In genomic region chr12:90991952-90992465, GRCh38 we compare ENCODE assay signal across 21 cellular contexts. TPM values are rescaled to one million over a fixed set of nuclear protein-coding genes. Genes with fewer than 3 reads are reported as not detected.
DNase-seq lines count a peak whose midpoint lies in the region; TF ChIP-seq lines count a peak whose summit lies in the region.
"Had no signal": no experiment of that assay in that cellular context is flagged by ENCODE, and none has a peak within 500 bp of the region (broad histone marks: within the 10 kb centered on the region; RNA-seq: fewer than 3 reads in every experiment).

No MANE protein-coding gene starts in this region.

- H3K4me1 ChIP-seq in endodermal cell (ENCODE audit: control insufficient read depth, insufficient read depth, low read length) (no peaks in the 10 kb centered on the region), neural progenitor cell (no peaks in the 10 kb centered on the region)
- H3K4me1 ChIP-seq: BLaER1, HAP-1 had no signal

- H3K4me3 Mint-ChIP-seq in endodermal cell (no peak overlapping the region), neural progenitor cell (no peak overlapping the region)
- H3K4me3 Mint-ChIP-seq: CD14-positive monocyte; CD4-positive, alpha-beta memory T cell had no signal

- H3K27ac Mint-ChIP-seq in endodermal cell (no peak overlapping the region), neural progenitor cell (no peak overlapping the region)
- H3K27ac Mint-ChIP-seq: CD14-positive monocyte; CD4-positive, alpha-beta memory T cell had no signal

- DNase-seq in ELF-1 (ENCODE audit: low read depth, low spot score): peak; percentile 41
- DNase-seq in LNCaP clone FGC (ENCODE audit: low read depth): no peak
- DNase-seq in endodermal cell: peak; percentile 66
- DNase-seq in neural progenitor cell (ENCODE audit: low spot score): peak; percentile 27
- DNase-seq in Kasumi-1 (lab: John Stamatoyannopoulos, UW): no peak
- DNase-seq in UCSD-AML1 (lab: John Stamatoyannopoulos, UW; ENCODE audit: unreplicated experiment): no peak
- no peak for DNase-seq in NCI-H2029 treated with DMSO at 0.1 percent for 48 hours (lab: John Stamatoyannopoulos, UW)
- no peak for DNase-seq in DMS53 treated with DMSO at 0.1 percent for 48 hours (lab: John Stamatoyannopoulos, UW; ENCODE audit: unreplicated experiment)
- DNase-seq: 8988T; CD4-positive, alpha-beta memory T cell; DMS153; DMS79 treated with DMSO at 0.1 percent for 48 hours; GM23248 had no signal

- H3K4me3 ChIP-seq in LNCaP clone FGC (ENCODE audit: low read depth, low read length): no peak overlapping the region
- no peak overlapping the region for H3K4me3 ChIP-seq in endodermal cell (ENCODE audit: low read length)
- no peak overlapping the region for H3K4me3 ChIP-seq in neural progenitor cell
- H3K4me3 ChIP-seq: BLaER1, GM23248, HAP-1 had no signal

- TF ChIP-seq CTCF in LNCaP clone FGC (IDR thresholded peaks at IDR 0.05; ENCODE audit: control insufficient read depth, extremely low read depth, insufficient read depth) (0 out of 2 replicates have a peak, but pooled peaks have one; percentile 1), endodermal cell (conservative IDR thresholded peaks at IDR 0.05) (no peak), neural progenitor cell (IDR thresholded peaks at IDR 0.05) (no peak)

- H3F3A ChIP-seq in neural progenitor cell (ENCODE audit: low read depth): no peaks in the 10 kb centered on the region

- H4K20me1 ChIP-seq in neural progenitor cell (ENCODE audit: low read depth): no peaks in the 10 kb centered on the region
- H4K20me1 ChIP-seq: BLaER1 had no signal

- H3K27me3 Mint-ChIP-seq in endodermal cell (ENCODE audit: insufficient read depth): peaks cover 16% of the 10 kb centered on the region
- peaks cover 2% of the 10 kb centered on the region for H3K27me3 Mint-ChIP-seq in neural progenitor cell (ENCODE audit: insufficient read depth, low read depth)
- H3K27me3 Mint-ChIP-seq: CD4-positive, alpha-beta memory T cell had no signal

- H3K9ac ChIP-seq in endodermal cell (ENCODE audit: extremely low read depth, low read length, poor library complexity, severe bottlenecking) (no peak overlapping the region), neural progenitor cell (no peak overlapping the region)
- H3K9ac ChIP-seq: BLaER1, GM23248 had no signal

- H3K27ac ChIP-seq in endodermal cell (ENCODE audit: low read depth, low read length) (no peak overlapping the region), neural progenitor cell (no peak overlapping the region)
- H3K27ac ChIP-seq: BLaER1, GM23248, HL-60 had no signal

- H3K79me2 ChIP-seq in neural progenitor cell (ENCODE audit: low read depth): no peaks in the 10 kb centered on the region

- H3K9me3 Mint-ChIP-seq in endodermal cell (peaks cover 15% of the 10 kb centered on the region), neural progenitor cell (peaks cover 22% of the 10 kb centered on the region)
- H3K9me3 Mint-ChIP-seq: CD14-positive monocyte; CD4-positive, alpha-beta memory T cell had no signal

- WGBS in endodermal cell (ENCODE audit: insufficient coverage in 1 of 2, insufficient read length in 1 of 2), 2 experiments: 84 to 100% methylated on average over 2 to 3 of the region's 3 CpGs

- H3K9me3 ChIP-seq in endodermal cell (ENCODE audit: control insufficient read depth, low read length) (peaks cover 24% of the 10 kb centered on the region), neural progenitor cell (ENCODE audit: low read depth) (no peaks in the 10 kb centered on the region)
- H3K9me3 ChIP-seq: BLaER1, HAP-1 had no signal

- H3K4me2 ChIP-seq in neural progenitor cell: no peak overlapping the region
- H3K4me2 ChIP-seq: BLaER1 had no signal

- H3K4me1 Mint-ChIP-seq in endodermal cell: no peaks in the 10 kb centered on the region
- peaks cover 16% of the 10 kb centered on the region for H3K4me1 Mint-ChIP-seq in neural progenitor cell
- H3K4me1 Mint-ChIP-seq: CD14-positive monocyte; CD4-positive, alpha-beta memory T cell had no signal

- H3K36me3 Mint-ChIP-seq in endodermal cell (ENCODE audit: low read depth) (no peaks in the 10 kb centered on the region), neural progenitor cell (peaks cover 6% of the 10 kb centered on the region)
- H3K36me3 Mint-ChIP-seq: CD14-positive monocyte; CD4-positive, alpha-beta memory T cell had no signal

- H3K36me3 ChIP-seq in endodermal cell (ENCODE audit: control insufficient read depth, insufficient read depth, low read length) (no peaks in the 10 kb centered on the region), neural progenitor cell (no peaks in the 10 kb centered on the region)
- H3K36me3 ChIP-seq: BLaER1, HAP-1 had no signal

- H3K27me3 ChIP-seq in endodermal cell (ENCODE audit: control insufficient read depth, insufficient read depth, low read length, poor library complexity, severe bottlenecking) (no peaks in the 10 kb centered on the region), neural progenitor cell (no peaks in the 10 kb centered on the region)
- H3K27me3 ChIP-seq: BLaER1 had no signal

- H2AFZ ChIP-seq in neural progenitor cell (replicated peaks): no peak overlapping the region
- H2AFZ ChIP-seq: GM23248 had no signal

RNA-seq across cellular contexts. Expression of gene EPYC, which starts 12.8 kb away (rescaled TPM):
- total RNA-seq in endodermal cell: not detected
- 1.9 TPM for polyA plus RNA-seq in endodermal cell (2013, experiment 1 of 2)
- 0.99 TPM for polyA plus RNA-seq in endodermal cell (2013, experiment 2 of 2)
- not detected in 2 replicates for total RNA-seq in neural progenitor cell (ENCODE audit: low replicate concordance)
- total RNA-seq: A673; CD4-positive, alpha-beta memory T cell; GM23248; HT1080 had no signal
- polyA plus RNA-seq: CD14-positive monocyte; CD4-positive, alpha-beta memory T cell; GM23248 had no signal

RNA-seq across cellular contexts. Expression of gene CCER1, which starts 37.0 kb away (rescaled TPM):
- not detected for total RNA-seq in endodermal cell
- not detected for polyA plus RNA-seq in endodermal cell (2013, experiment 1 of 2)
- not detected for polyA plus RNA-seq in endodermal cell (2013, experiment 2 of 2)
- total RNA-seq in neural progenitor cell (ENCODE audit: low replicate concordance): not detected in 2 replicates
- total RNA-seq: A673; CD4-positive, alpha-beta memory T cell; GM23248; H4; HT1080 had no signal
- polyA plus RNA-seq: AG04450; CD14-positive monocyte; CD4-positive, alpha-beta memory T cell; GM23248 had no signal

Comparison
In these comparisons a context has a peak if more than half of its experiments do, and no peak if none do; other contexts are left out.
1. DNase-seq: peak in ELF-1 (single experiment), endodermal cell (single experiment) and neural progenitor cell (single experiment); none in LNCaP clone FGC (single experiment), Kasumi-1 (0 of 2), UCSD-AML1 (single experiment), NCI-H2029 treated with DMSO at 0.1 percent for 48 hours (single experiment) and DMS53 treated with DMSO at 0.1 percent for 48 hours (single experiment).